ENCODE assay signal across 24 cellular contexts in the genomic region with DNA sequence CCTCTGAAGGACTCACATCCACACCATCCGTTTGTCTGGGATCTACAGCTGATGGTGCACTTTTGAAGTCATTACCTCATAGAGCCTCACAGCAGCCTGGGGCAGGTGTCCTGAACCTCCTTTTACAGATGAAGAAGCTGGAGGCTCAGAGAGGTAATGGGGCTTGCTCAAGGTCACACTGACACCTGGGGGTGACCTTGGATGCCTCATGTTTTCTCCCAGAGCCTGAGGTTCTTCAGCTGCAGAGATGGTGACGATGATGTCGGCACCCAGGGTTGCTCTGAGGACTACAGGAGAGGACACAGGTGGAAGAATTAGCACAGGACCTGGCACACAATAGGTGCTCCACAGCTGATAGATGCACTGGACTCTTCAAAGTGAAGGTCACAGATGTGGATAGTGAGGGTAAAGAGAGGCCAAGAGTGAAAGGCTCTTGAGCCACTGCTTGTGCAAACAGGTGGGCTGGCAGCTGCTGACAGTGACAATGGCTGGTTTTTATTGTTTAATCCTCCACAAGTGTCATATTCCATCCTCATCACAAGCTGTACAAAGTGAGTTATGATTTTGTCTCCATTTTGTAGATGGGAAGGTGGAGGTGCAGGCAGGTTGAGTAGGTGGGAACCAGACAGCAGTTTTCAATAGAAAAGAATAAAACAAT. TPM values are rescaled to one million over a fixed set of nuclear protein-coding genes. Genes with fewer than 3 reads are reported as not detected.
DNase-seq lines count a peak whose midpoint lies in the region; ATAC-seq, FAIRE-seq and TF ChIP-seq lines count a peak whose summit lies in the region.
"Had no signal": no experiment of that assay in that cellular context is flagged by ENCODE, and none has a peak within 500 bp of the region (broad histone marks: within the 10 kb centered on the region; RNA-seq: fewer than 3 reads in every experiment).

No MANE protein-coding gene starts in this region.

- no peak overlapping the region for H3K27ac ChIP-seq in HepG2 (ENCODE audit: extremely low read length, insufficient read depth, low read length)
- H3K27ac ChIP-seq: esophagus squamous epithelium, tibial nerve, VCaP had no signal

- H3K4me3 ChIP-seq in HepG2 (replicated peaks in 1 of 3; ENCODE audit: insufficient read depth in 1 of 3, low read depth in 2 of 3, low read length in 3 of 3) (no peak overlapping the region), H7 (ENCODE audit: insufficient read depth, low read depth, low read length) (no peak overlapping the region)
- H3K4me3 ChIP-seq: esophagus squamous epithelium, tibial nerve had no signal

- POLR2A ChIA-PET in HepG2 (lab: Yijun Ruan, JAX) = no interaction called here

- TF ChIP-seq EP300 in HepG2 (IDR thresholded peaks at IDR 0.05; ENCODE audit: low read depth in 2 of 2, low read length in 2 of 2) = no peak
- TF ChIP-seq EP300 in HepG2 (CRISPR knock-in tag; IDR thresholded peaks at IDR 0.05; ENCODE audit: borderline replicate concordance) = no peak

- no peak overlapping the region for H3K9ac ChIP-seq in HepG2 (ENCODE audit: insufficient read depth, low read depth, low read length)

- peak; percentile 29; the same call in 1 of the 2 replicates for TF ChIP-seq CTCF in HepG2 (CRISPR knock-in tag; IDR thresholded peaks at IDR 0.05)

- no peaks in the 10 kb centered on the region for H3K36me3 ChIP-seq in HepG2 (replicated peaks in 1 of 2; ENCODE audit: control insufficient read depth in 1 of 2, insufficient read depth in 2 of 2, low read length in 2 of 2)
- no peaks in the 10 kb centered on the region for H3K36me3 ChIP-seq in H7 (replicated peaks; ENCODE audit: control insufficient read depth, insufficient read depth, low read length)
- H3K36me3 ChIP-seq: esophagus squamous epithelium, tibial nerve had no signal

- TF ChIP-seq RAD21 in HepG2 (CRISPR knock-in tag; IDR thresholded peaks at IDR 0.05) = no peak

- no peak overlapping the region for H3K27ac Mint-ChIP-seq in stimulated activated effector memory CD8-positive, alpha-beta T cell treated with anti-CD3 and anti-CD28 coated beads, Interleukin-12 subunit alpha, Interleukin-12 subunit beta, amount 100 ng/mL, for 72 hours
- H3K27ac Mint-ChIP-seq: activated CD8-positive, alpha-beta T cell treated with anti-CD3 and anti-CD28 coated beads, Interleukin-2, amount 10 ng/mL, durations not matched to agents 7 days and 5 days; activated naive CD8-positive, alpha-beta T cell; activated T-helper 1 cell treated with anti-CD3 and anti-CD28 coated beads, Interleukin-12 subunit alpha, Interleukin-12 subunit beta, Interleukin-2, Interleukin-4 antibody, amounts not matched to agents 30 ng/mL and 10 ng/mL and 1 ng/mL, durations not matched to agents 14 hours and 24 hours and 36 hours; effector memory CD8-positive, alpha-beta T cell; nephron; T-helper 17 cell had no signal

- no peak for FAIRE-seq in HepG2 (lab: Jason Lieb, UNC)
- FAIRE-seq: H1 had no signal

- H3K27me3 ChIP-seq in HepG2 (ENCODE audit: control insufficient read depth in 1 of 2, insufficient read depth in 2 of 2, low read length in 2 of 2) (peaks cover 1 to 20% of the 10 kb centered on the region in 2 experiments; a peak in 3 of 5 replicates), H7 (ENCODE audit: control insufficient read depth, insufficient read depth, low read length) (no peaks in the 10 kb centered on the region)

- H3K79me2 ChIP-seq in HepG2 (ENCODE audit: insufficient read depth, low read length) = no peaks in the 10 kb centered on the region

- WGBS in HepG2 (ENCODE audit: low lambda C conversion rate) = 46% methylated on average over 3 of the region's 3 CpGs

- H3K4me3 Mint-ChIP-seq in stimulated activated effector memory CD8-positive, alpha-beta T cell treated with anti-CD3 and anti-CD28 coated beads, Interleukin-12 subunit alpha, Interleukin-12 subunit beta, amount 100 ng/mL, for 72 hours = no peak overlapping the region
- H3K4me3 Mint-ChIP-seq: activated CD8-positive, alpha-beta T cell treated with anti-CD3 and anti-CD28 coated beads, Interleukin-2, amount 10 ng/mL, durations not matched to agents 7 days and 5 days; activated naive CD8-positive, alpha-beta T cell; activated T-helper 1 cell treated with anti-CD3 and anti-CD28 coated beads, Interleukin-12 subunit alpha, Interleukin-12 subunit beta, Interleukin-2, Interleukin-4 antibody, amounts not matched to agents 30 ng/mL and 10 ng/mL and 1 ng/mL, durations not matched to agents 14 hours and 24 hours and 36 hours; effector memory CD8-positive, alpha-beta T cell; nephron; T-helper 17 cell had no signal

- no peak overlapping the region for H2AFZ ChIP-seq in HepG2 (ENCODE audit: low read length)

- peak; percentile 60 for DNase-seq in activated effector memory CD4-positive, alpha-beta T cell treated with anti-CD3 and anti-CD28 coated beads, Interleukin-2, amount 50 U/mL, for 16 hours
- no peak for DNase-seq in activated effector memory CD4-positive, alpha-beta T cell treated with Interleukin-2 at 50 U/mL for 16 hours
- DNase-seq in NCI-H524 (lab: John Stamatoyannopoulos, UW) = peak; percentile 61 to 81
- no peak for DNase-seq in HepG2 (ENCODE audit: low spot score)
- DNase-seq in ureter (ENCODE audit: low spot score) = peak; percentile 29
- DNase-seq in H7 = no peak
- DNase-seq in stimulated activated effector memory CD8-positive, alpha-beta T cell treated with anti-CD3 and anti-CD28 coated beads, Interleukin-12 subunit alpha, Interleukin-12 subunit beta, amount 100 ng/mL, for 72 hours (ENCODE audit: low spot score in 2 of 2) = no peak
- DNase-seq: activated CD8-positive, alpha-beta T cell treated with anti-CD3 and anti-CD28 coated beads, Interleukin-2, amount 10 ng/mL, durations not matched to agents 7 days and 5 days; effector memory CD8-positive, alpha-beta T cell; esophagus squamous epithelium; KG1; mesenchymal stem cell; NCI-H2107; NCI-H774; stimulated activated CD4-positive, alpha-beta T cell treated with anti-CD3 and anti-CD28 coated beads, Interleukin-1b, Interleukin-23, amount 100 ng/mL, for 48 hours; stimulated activated naive CD8-positive, alpha-beta T cell treated with anti-CD3 and anti-CD28 coated beads, Interleukin-15, Interleukin-2, amounts not matched to agents 100 U/mL and 50 U/mL, for 24 hours; T-helper 17 cell had no signal

- peaks cover 5% of the 10 kb centered on the region for H3K4me1 Mint-ChIP-seq in stimulated activated effector memory CD8-positive, alpha-beta T cell treated with anti-CD3 and anti-CD28 coated beads, Interleukin-12 subunit alpha, Interleukin-12 subunit beta, amount 100 ng/mL, for 72 hours
- H3K4me1 Mint-ChIP-seq: nephron, T-helper 17 cell had no signal

- no peaks in the 10 kb centered on the region for H3K9me3 Mint-ChIP-seq in stimulated activated effector memory CD8-positive, alpha-beta T cell treated with anti-CD3 and anti-CD28 coated beads, Interleukin-12 subunit alpha, Interleukin-12 subunit beta, amount 100 ng/mL, for 72 hours
- H3K9me3 Mint-ChIP-seq: activated T-helper 1 cell treated with anti-CD3 and anti-CD28 coated beads, Interleukin-12 subunit alpha, Interleukin-12 subunit beta, Interleukin-2, Interleukin-4 antibody, amounts not matched to agents 30 ng/mL and 10 ng/mL and 1 ng/mL, durations not matched to agents 14 hours and 24 hours and 36 hours; effector memory CD8-positive, alpha-beta T cell; nephron had no signal

- no peaks in the 10 kb centered on the region for H3K36me3 Mint-ChIP-seq in stimulated activated effector memory CD8-positive, alpha-beta T cell treated with anti-CD3 and anti-CD28 coated beads, Interleukin-12 subunit alpha, Interleukin-12 subunit beta, amount 100 ng/mL, for 72 hours
- H3K36me3 Mint-ChIP-seq: activated naive CD8-positive, alpha-beta T cell had no signal

- in situ Hi-C loops in HepG2 (cut with HindIII; ENCODE audit: extremely low pct_ligation_motif_present, low pct_unique_long_range_greater_than_20kb) = no loop called here

- no peak overlapping the region for H3K4me2 ChIP-seq in HepG2 (ENCODE audit: low read depth, low read length)

- H4K20me1 ChIP-seq in HepG2 (ENCODE audit: insufficient read depth, low read length) = no peaks in the 10 kb centered on the region

- no peaks in the 10 kb centered on the region for H3K4me1 ChIP-seq in HepG2 (ENCODE audit: insufficient read depth, low read length)
- H3K4me1 ChIP-seq: esophagus squamous epithelium, tibial nerve had no signal

- BruUV-seq in HepG2 (replicated peaks; lab: Mats Ljungman, UMichigan) = no TSS peak

- no peaks in the 10 kb centered on the region for H3K9me3 ChIP-seq in HepG2 (ENCODE audit: low read length)
- H3K9me3 ChIP-seq: esophagus squamous epithelium, tibial nerve had no signal

- TF ChIP-seq POLR2A in HepG2 (IDR thresholded peaks at IDR 0.05; ENCODE audit: insufficient read depth in 1 of 2, low read depth in 2 of 2, low read length in 2 of 2) = no peak

- no peak for ATAC-seq in HepG2
- ATAC-seq in stimulated activated effector memory CD8-positive, alpha-beta T cell treated with anti-CD3 and anti-CD28 coated beads, Interleukin-12 subunit alpha, Interleukin-12 subunit beta, amount 100 ng/mL, for 72 hours = no peak
- ATAC-seq: activated CD8-positive, alpha-beta T cell treated with anti-CD3 and anti-CD28 coated beads, Interleukin-2, amount 10 ng/mL, durations not matched to agents 7 days and 5 days; effector memory CD8-positive, alpha-beta T cell; Panc1; stimulated activated naive CD8-positive, alpha-beta T cell treated with anti-CD3 and anti-CD28 coated beads, Interleukin-15, Interleukin-2, amounts not matched to agents 100 U/mL and 50 U/mL, for 24 hours; T-helper 17 cell had no signal

- CTCF ChIA-PET in HepG2 (lab: Yijun Ruan, JAX; ENCODE audit: low intra/inter-chr PET ratio, low total read pairs) = no interaction called here

- intact Hi-C loops in HepG2 (cut with micrococcal nuclease; ENCODE audit: unreplicated experiment) = no loop called here

RNA-seq across cellular contexts. Expression of gene ATP2B2, which starts 17.4 kb away (rescaled TPM):
- total RNA-seq in HepG2 (2016; rRNA removed; fragmentation: Illumina TruSeq; extraction: Trizol) (1.1 and 1.5 TPM in 2 replicates), ureter (not detected)
- total RNA-seq in HepG2 (2016; cell fraction: cytosol; rRNA removed; fragmentation: Illumina TruSeq; extraction: Trizol; ENCODE audit: low read depth) = 0.30 and 0.35 TPM in 2 replicates
- 0.62 and 1.7 TPM in 2 replicates for total RNA-seq in HepG2 (2016; cell fraction: insoluble cytoplasmic fraction; rRNA removed; fragmentation: Illumina TruSeq; extraction: Trizol)
- total RNA-seq in HepG2 (2016; cell fraction: membrane; rRNA removed; fragmentation: Illumina TruSeq; extraction: Trizol) = 1.3 and 1.6 TPM in 2 replicates
- 2.9 and 3.0 TPM in 2 replicates for total RNA-seq in HepG2 (2016; cell fraction: nucleus; rRNA removed; fragmentation: Illumina TruSeq; extraction: Trizol)
- 2.3 and 4.0 TPM in 2 replicates for polyA plus RNA-seq in HepG2 (2011; rRNA removed)
- 1.5 and 2.5 TPM in 2 replicates for polyA plus RNA-seq in HepG2 (2011; cell fraction: cytosol; rRNA removed)
- 8.9 and 11.7 TPM in 2 replicates for polyA plus RNA-seq in HepG2 (2011; cell fraction: nucleus; rRNA removed)
- 5.0 and 8.8 TPM in 2 replicates for polyA plus RNA-seq in HepG2 (2012)
- 0.29 and 0.54 TPM in 2 replicates for polyA plus RNA-seq in HepG2 (2016; cell fraction: cytosol; fragmentation: Illumina TruSeq; extraction: Trizol; ENCODE audit: low read depth)
- 0.86 and 1.1 TPM in 2 replicates for polyA plus RNA-seq in HepG2 (2016; cell fraction: insoluble cytoplasmic fraction; fragmentation: Illumina TruSeq; extraction: Trizol; ENCODE audit: low read depth)
- 0.66 and 0.84 TPM in 2 replicates for polyA plus RNA-seq in HepG2 (2016; cell fraction: membrane; fragmentation: Illumina TruSeq; extraction: Trizol; ENCODE audit: low read depth)
- 2.6 and 4.2 TPM in 2 replicates for polyA plus RNA-seq in HepG2 (2016; cell fraction: nucleus; fragmentation: Illumina TruSeq; extraction: Trizol; ENCODE audit: insufficient read depth, low read depth)
- 5.2 TPM in 1 of 2 replicates, not detected in the other for polyA minus RNA-seq in HepG2 (2011; rRNA and poly(A)+ RNA removed; ENCODE audit: low replicate concordance)
- polyA minus RNA-seq in HepG2 (2011; cell fraction: cytosol; rRNA and poly(A)+ RNA removed) = 1.8 and 4.1 TPM in 2 replicates
- polyA minus RNA-seq in HepG2 (2011; cell fraction: nucleus; rRNA and poly(A)+ RNA removed) = 9.0 and 11.7 TPM in 2 replicates
- total RNA-seq in H7 (2014; rRNA removed; shearing (Covaris generic)) = 0.04 and 0.21 TPM in 2 replicates
- total RNA-seq: activated CD8-positive, alpha-beta T cell treated with anti-CD3 and anti-CD28 coated beads, Interleukin-2, amount 10 ng/mL, durations not matched to agents 7 days and 5 days; activated T-helper 1 cell treated with anti-CD3 and anti-CD28 coated beads, Interleukin-12 subunit alpha, Interleukin-12 subunit beta, Interleukin-2, Interleukin-4 antibody, amounts not matched to agents 30 ng/mL and 10 ng/mL and 1 ng/mL, durations not matched to agents 14 hours and 24 hours and 36 hours; T-helper 17 cell had no signal

Comparison
In these comparisons a context has a peak if more than half of its experiments do, and no peak if none do; other contexts are left out.
1. DNase-seq: peak in activated effector memory CD4-positive, alpha-beta T cell treated with anti-CD3 and anti-CD28 coated beads, Interleukin-2, amount 50 U/mL, for 16 hours (single experiment), NCI-H524 (2 of 2) and ureter (single experiment); none in activated effector memory CD4-positive, alpha-beta T cell treated with Interleukin-2 at 50 U/mL for 16 hours (single experiment), HepG2 (single experiment), H7 (single experiment) and stimulated activated effector memory CD8-positive, alpha-beta T cell treated with anti-CD3 and anti-CD28 coated beads, Interleukin-12 subunit alpha, Interleukin-12 subunit beta, amount 100 ng/mL, for 72 hours (0 of 2).